In genomic region chr7:2820508-2820934, GRCh38 we compare ENCODE assay signal across 8 cellular contexts. TPM values are rescaled to one million over a fixed set of nuclear protein-coding genes. Genes with fewer than 3 reads are reported as not detected.
DNase-seq lines count a peak whose midpoint lies in the region; ATAC-seq and TF ChIP-seq lines count a peak whose summit lies in the region.

No MANE protein-coding gene starts in this region.

- no peaks in the 10 kb centered on the region for H3K27me3 ChIP-seq in brain microvascular endothelial cell (replicated peaks)
- no peaks in the 10 kb centered on the region for H3K27me3 ChIP-seq in suprapubic skin

- H3K4me3 ChIP-seq in brain microvascular endothelial cell (ENCODE audit: low read depth, low read length) (no peak overlapping the region), suprapubic skin (no peak overlapping the region)

- in situ Hi-C loops in brain microvascular endothelial cell (cut with HindIII; ENCODE audit: low pct_ligation_motif_present, low sequenced_read_pairs), result no loop called here

- ATAC-seq in GM19467 (IDR thresholded peaks at IDR 0.05; ENCODE audit: unreplicated experiment), result no peak
- no peak for ATAC-seq in GM21360 (IDR thresholded peaks at IDR 0.05; ENCODE audit: unreplicated experiment)

- 76% methylated on average over 4 of the region's 4 CpGs for WGBS in suprapubic skin

- H3K9me3 ChIP-seq in suprapubic skin, result no peaks in the 10 kb centered on the region

- H3K4me1 ChIP-seq in suprapubic skin, result peaks cover 21% of the 10 kb centered on the region

- DNase-seq in HS-5 (ENCODE audit: low read depth), result peak; percentile 97
- DNase-seq in brain microvascular endothelial cell, result peak; percentile 98
- peak; percentile 78 for DNase-seq in kidney glomerular epithelial cell (lab: John Stamatoyannopoulos, UW)
- DNase-seq in suprapubic skin (ENCODE audit: low spot score in 2 of 2), result peak in 1 of 2 donors; percentile 90
- no peak for DNase-seq in medulla oblongata (ENCODE audit: extremely low spot score)
- DNase-seq in DMS53 (lab: John Stamatoyannopoulos, UW), result no peak

- TF ChIP-seq CTCF in brain microvascular endothelial cell (IDR thresholded peaks at IDR 0.05; ENCODE audit: low read depth, low read length, missing control alignments) (no peak), suprapubic skin (IDR thresholded peaks at IDR 0.05) (no peak)

- no peaks in the 10 kb centered on the region for H3K36me3 ChIP-seq in brain microvascular endothelial cell (replicated peaks)
- H3K36me3 ChIP-seq in suprapubic skin, result no peaks in the 10 kb centered on the region

- H3K27ac ChIP-seq in brain microvascular endothelial cell (peak overlapping the region; percentile 93), suprapubic skin (peak overlapping the region; percentile 51)

- TF ChIP-seq POLR2A in suprapubic skin (IDR thresholded peaks at IDR 0.05), result no peak

- no peak for TF ChIP-seq EP300 in suprapubic skin (IDR thresholded peaks at IDR 0.05)

RNA-seq across cellular contexts. Expression of gene GNA12, which starts 23.6 kb away (rescaled TPM):
- 10 to 100 TPM in 3 of 4 donors, 1 to 10 TPM in 1; 9.7 to 15.0 (median 13.3) TPM for total RNA-seq in suprapubic skin

Comparison
In these comparisons a context has a peak if more than half of its experiments do, and no peak if none do; other contexts are left out.
1. DNase-seq: peak in HS-5 (single experiment), brain microvascular endothelial cell (single experiment) and kidney glomerular epithelial cell (single experiment); none in medulla oblongata (single experiment) and DMS53 (single experiment).